1 cellular context compared by ENCODE assay signal in the genomic region with DNA sequence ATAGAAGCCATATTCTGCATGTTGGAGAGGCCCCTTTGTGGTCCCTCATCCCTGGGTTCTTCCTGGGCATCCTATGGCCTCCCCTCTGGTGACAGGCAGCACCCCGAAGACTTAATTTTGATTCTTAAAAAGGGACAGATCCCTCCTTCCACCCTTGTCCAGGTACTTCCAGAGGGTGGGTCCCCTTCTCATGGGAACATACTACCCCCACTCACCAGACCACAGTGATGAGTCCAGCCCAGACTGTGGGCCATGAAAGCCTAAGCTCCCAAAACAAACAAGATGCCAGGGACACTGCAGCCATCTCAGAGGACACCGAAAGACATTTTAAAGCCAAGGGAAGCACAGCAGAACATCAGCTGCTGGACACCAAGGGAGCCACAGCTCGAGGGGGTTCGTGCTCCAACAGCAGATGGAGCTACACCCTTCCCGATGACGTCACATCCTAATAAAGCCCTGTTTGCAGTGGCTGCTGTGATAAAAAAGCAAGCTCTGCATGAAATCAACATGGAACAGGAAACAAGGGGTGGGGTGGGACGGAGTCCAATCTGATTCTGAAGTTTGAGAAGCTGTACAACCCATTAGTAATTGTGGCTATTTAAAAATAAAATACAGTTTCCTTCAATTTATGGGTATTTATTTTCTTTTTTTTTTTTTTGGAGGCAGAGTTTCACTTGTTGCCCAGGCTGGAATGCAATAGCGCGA.
TF ChIP-seq lines count a peak whose summit lies in the region.

No MANE protein-coding gene starts in this region.

TF ChIP-seq in HEK293, 187 proteins besides CTCF, POLR2A, EP300 and RAD21 (continued from another document and continues in another):
- TF ChIP-seq, protein P1, sequence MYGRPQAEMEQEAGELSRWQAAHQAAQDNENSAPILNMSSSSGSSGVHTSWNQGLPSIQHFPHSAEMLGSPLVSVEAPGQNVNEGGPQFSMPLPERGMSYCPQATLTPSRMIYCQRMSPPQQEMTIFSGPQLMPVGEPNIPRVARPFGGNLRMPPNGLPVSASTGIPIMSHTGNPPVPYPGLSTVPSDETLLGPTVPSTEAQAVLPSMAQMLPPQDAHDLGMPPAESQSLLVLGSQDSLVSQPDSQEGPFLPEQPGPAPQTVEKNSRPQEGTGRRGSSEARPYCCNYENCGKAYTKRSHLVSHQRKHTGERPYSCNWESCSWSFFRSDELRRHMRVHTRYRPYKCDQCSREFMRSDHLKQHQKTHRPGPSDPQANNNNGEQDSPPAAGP (tag by site-specific recombination; IDR thresholded peaks at IDR 0.05) = peak; percentile 57; the same call in 1 of the 2 replicates
- TF ChIP-seq, protein P2, sequence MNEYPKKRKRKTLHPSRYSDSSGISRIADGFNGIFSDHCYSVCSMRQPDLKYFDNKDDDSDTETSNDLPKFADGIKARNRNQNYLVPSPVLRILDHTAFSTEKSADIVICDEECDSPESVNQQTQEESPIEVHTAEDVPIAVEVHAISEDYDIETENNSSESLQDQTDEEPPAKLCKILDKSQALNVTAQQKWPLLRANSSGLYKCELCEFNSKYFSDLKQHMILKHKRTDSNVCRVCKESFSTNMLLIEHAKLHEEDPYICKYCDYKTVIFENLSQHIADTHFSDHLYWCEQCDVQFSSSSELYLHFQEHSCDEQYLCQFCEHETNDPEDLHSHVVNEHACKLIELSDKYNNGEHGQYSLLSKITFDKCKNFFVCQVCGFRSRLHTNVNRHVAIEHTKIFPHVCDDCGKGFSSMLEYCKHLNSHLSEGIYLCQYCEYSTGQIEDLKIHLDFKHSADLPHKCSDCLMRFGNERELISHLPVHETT (tag by site-specific recombination; IDR thresholded peaks at IDR 0.05) = peak; percentile 47; the same call in 1 of the 2 replicates
- TF ChIP-seq ZNF530 (tag by site-specific recombination; IDR thresholded peaks at IDR 0.05; ENCODE audit: low read depth) = no peak
- TF ChIP-seq, protein P3, sequence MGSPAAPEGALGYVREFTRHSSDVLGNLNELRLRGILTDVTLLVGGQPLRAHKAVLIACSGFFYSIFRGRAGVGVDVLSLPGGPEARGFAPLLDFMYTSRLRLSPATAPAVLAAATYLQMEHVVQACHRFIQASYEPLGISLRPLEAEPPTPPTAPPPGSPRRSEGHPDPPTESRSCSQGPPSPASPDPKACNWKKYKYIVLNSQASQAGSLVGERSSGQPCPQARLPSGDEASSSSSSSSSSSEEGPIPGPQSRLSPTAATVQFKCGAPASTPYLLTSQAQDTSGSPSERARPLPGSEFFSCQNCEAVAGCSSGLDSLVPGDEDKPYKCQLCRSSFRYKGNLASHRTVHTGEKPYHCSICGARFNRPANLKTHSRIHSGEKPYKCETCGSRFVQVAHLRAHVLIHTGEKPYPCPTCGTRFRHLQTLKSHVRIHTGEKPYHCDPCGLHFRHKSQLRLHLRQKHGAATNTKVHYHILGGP (tag by site-specific recombination; IDR thresholded peaks at IDR 0.05) = no peak
- TF ChIP-seq BCL11B (tag by site-specific recombination; IDR thresholded peaks at IDR 0.05; ENCODE audit: low read depth) = no peak
- no peak for TF ChIP-seq ZNF501 (tag by site-specific recombination; IDR thresholded peaks at IDR 0.05)
- peak; percentile 94 for TF ChIP-seq ZIC2 (tag by site-specific recombination; IDR thresholded peaks at IDR 0.05)
- no peak for TF ChIP-seq ZNF202 (tag by site-specific recombination; IDR thresholded peaks at IDR 0.05; ENCODE audit: borderline replicate concordance)
- no peak for TF ChIP-seq ZNF221 (tag by site-specific recombination; IDR thresholded peaks at IDR 0.05; ENCODE audit: borderline replicate concordance)
- TF ChIP-seq OVOL3 (tag by site-specific recombination; IDR thresholded peaks at IDR 0.05) = no peak
- peak; percentile 49 for TF ChIP-seq SP7 (tag by site-specific recombination; IDR thresholded peaks at IDR 0.05)
- TF ChIP-seq, protein P4, sequence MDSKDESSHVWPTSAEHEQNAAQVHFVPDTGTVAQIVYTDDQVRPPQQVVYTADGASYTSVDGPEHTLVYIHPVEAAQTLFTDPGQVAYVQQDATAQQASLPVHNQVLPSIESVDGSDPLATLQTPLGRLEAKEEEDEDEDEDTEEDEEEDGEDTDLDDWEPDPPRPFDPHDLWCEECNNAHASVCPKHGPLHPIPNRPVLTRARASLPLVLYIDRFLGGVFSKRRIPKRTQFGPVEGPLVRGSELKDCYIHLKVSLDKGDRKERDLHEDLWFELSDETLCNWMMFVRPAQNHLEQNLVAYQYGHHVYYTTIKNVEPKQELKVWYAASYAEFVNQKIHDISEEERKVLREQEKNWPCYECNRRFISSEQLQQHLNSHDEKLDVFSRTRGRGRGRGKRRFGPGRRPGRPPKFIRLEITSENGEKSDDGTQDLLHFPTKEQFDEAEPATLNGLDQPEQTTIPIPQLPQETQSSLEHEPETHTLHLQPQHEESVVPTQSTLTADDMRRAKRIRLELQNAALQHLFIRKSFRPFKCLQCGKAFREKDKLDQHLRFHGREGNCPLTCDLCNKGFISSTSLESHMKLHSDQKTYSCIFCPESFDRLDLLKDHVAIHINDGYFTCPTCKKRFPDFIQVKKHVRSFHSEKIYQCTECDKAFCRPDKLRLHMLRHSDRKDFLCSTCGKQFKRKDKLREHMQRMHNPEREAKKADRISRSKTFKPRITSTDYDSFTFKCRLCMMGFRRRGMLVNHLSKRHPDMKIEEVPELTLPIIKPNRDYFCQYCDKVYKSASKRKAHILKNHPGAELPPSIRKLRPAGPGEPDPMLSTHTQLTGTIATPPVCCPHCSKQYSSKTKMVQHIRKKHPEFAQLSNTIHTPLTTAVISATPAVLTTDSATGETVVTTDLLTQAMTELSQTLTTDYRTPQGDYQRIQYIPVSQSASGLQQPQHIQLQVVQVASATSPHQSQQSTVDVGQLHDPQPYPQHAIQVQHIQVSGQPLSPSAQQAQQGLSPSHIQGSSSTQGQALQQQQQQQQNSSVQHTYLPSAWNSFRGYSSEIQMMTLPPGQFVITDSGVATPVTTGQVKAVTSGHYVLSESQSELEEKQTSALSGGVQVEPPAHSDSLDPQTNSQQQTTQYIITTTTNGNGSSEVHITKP (tag by site-specific recombination; IDR thresholded peaks at IDR 0.05) = peak; percentile 85
- peak; percentile 72 for TF ChIP-seq ZNF660 (tag by site-specific recombination; IDR thresholded peaks at IDR 0.05)
- TF ChIP-seq ZNF394 (tag by site-specific recombination; IDR thresholded peaks at IDR 0.05; ENCODE audit: borderline replicate concordance) = no peak
- TF ChIP-seq, protein P5, sequence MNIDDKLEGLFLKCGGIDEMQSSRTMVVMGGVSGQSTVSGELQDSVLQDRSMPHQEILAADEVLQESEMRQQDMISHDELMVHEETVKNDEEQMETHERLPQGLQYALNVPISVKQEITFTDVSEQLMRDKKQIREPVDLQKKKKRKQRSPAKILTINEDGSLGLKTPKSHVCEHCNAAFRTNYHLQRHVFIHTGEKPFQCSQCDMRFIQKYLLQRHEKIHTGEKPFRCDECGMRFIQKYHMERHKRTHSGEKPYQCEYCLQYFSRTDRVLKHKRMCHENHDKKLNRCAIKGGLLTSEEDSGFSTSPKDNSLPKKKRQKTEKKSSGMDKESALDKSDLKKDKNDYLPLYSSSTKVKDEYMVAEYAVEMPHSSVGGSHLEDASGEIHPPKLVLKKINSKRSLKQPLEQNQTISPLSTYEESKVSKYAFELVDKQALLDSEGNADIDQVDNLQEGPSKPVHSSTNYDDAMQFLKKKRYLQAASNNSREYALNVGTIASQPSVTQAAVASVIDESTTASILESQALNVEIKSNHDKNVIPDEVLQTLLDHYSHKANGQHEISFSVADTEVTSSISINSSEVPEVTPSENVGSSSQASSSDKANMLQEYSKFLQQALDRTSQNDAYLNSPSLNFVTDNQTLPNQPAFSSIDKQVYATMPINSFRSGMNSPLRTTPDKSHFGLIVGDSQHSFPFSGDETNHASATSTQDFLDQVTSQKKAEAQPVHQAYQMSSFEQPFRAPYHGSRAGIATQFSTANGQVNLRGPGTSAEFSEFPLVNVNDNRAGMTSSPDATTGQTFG (tag by site-specific recombination; IDR thresholded peaks at IDR 0.05; ENCODE audit: borderline replicate concordance) = no peak
- TF ChIP-seq, protein P6, sequence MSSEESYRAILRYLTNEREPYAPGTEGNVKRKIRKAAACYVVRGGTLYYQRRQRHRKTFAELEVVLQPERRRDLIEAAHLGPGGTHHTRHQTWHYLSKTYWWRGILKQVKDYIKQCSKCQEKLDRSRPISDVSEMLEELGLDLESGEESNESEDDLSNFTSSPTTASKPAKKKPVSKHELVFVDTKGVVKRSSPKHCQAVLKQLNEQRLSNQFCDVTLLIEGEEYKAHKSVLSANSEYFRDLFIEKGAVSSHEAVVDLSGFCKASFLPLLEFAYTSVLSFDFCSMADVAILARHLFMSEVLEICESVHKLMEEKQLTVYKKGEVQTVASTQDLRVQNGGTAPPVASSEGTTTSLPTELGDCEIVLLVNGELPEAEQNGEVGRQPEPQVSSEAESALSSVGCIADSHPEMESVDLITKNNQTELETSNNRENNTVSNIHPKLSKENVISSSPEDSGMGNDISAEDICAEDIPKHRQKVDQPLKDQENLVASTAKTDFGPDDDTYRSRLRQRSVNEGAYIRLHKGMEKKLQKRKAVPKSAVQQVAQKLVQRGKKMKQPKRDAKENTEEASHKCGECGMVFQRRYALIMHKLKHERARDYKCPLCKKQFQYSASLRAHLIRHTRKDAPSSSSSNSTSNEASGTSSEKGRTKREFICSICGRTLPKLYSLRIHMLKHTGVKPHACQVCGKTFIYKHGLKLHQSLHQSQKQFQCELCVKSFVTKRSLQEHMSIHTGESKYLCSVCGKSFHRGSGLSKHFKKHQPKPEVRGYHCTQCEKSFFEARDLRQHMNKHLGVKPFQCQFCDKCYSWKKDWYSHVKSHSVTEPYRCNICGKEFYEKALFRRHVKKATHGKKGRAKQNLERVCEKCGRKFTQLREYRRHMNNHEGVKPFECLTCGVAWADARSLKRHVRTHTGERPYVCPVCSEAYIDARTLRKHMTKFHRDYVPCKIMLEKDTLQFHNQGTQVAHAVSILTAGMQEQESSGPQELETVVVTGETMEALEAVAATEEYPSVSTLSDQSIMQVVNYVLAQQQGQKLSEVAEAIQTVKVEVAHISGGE (tag by site-specific recombination; conservative IDR thresholded peaks at IDR 0.05; ENCODE audit: low read depth) = peak; percentile 42; the same call in 1 of the 2 replicates
- TF ChIP-seq, protein P7, sequence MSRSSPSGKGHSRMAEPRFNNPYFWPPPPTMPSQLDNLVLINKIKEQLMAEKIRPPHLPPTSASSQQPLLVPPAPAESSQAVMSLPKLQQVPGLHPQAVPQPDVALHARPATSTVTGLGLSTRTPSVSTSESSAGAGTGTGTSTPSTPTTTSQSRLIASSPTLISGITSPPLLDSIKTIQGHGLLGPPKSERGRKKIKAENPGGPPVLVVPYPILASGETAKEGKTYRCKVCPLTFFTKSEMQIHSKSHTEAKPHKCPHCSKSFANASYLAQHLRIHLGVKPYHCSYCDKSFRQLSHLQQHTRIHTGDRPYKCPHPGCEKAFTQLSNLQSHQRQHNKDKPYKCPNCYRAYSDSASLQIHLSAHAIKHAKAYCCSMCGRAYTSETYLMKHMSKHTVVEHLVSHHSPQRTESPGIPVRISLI (tag by site-specific recombination; IDR thresholded peaks at IDR 0.05) = peak; percentile 42; the same call in 1 of the 2 replicates
- peak; percentile 86 for TF ChIP-seq IKZF3 (tag by site-specific recombination; IDR thresholded peaks at IDR 0.05)
- no peak for TF ChIP-seq ZNF350 (tag by site-specific recombination; IDR thresholded peaks at IDR 0.05)
- TF ChIP-seq KLF16 (tag by site-specific recombination; IDR thresholded peaks at IDR 0.05) = peak; percentile 56
- TF ChIP-seq, protein P8, sequence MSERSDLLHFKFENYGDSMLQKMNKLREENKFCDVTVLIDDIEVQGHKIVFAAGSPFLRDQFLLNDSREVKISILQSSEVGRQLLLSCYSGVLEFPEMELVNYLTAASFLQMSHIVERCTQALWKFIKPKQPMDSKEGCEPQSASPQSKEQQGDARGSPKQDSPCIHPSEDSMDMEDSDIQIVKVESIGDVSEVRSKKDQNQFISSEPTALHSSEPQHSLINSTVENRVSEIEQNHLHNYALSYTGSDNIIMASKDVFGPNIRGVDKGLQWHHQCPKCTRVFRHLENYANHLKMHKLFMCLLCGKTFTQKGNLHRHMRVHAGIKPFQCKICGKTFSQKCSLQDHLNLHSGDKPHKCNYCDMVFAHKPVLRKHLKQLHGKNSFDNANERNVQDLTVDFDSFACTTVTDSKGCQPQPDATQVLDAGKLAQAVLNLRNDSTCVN (tag by site-specific recombination; optimal IDR thresholded peaks at IDR 0.05) = no peak
- TF ChIP-seq ZNF404 (tag by site-specific recombination; IDR thresholded peaks at IDR 0.05) = no peak
- TF ChIP-seq, protein P9, sequence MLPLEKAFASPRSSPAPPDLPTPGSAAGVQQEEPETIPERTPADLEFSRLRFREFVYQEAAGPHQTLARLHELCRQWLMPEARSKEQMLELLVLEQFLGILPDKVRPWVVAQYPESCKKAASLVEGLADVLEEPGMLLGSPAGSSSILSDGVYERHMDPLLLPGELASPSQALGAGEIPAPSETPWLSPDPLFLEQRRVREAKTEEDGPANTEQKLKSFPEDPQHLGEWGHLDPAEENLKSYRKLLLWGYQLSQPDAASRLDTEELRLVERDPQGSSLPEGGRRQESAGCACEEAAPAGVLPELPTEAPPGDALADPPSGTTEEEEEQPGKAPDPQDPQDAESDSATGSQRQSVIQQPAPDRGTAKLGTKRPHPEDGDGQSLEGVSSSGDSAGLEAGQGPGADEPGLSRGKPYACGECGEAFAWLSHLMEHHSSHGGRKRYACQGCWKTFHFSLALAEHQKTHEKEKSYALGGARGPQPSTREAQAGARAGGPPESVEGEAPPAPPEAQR (tag by site-specific recombination; IDR thresholded peaks at IDR 0.05) = no peak
- TF ChIP-seq ZNF112 (tag by site-specific recombination; IDR thresholded peaks at IDR 0.05) = no peak
- peak; percentile 91 for TF ChIP-seq SCRT2 (tag by site-specific recombination; IDR thresholded peaks at IDR 0.05)
- peak; percentile 62; the same call in 1 of the 2 replicates for TF ChIP-seq GLIS1 (tag by site-specific recombination; IDR thresholded peaks at IDR 0.05)
- TF ChIP-seq, protein P10, sequence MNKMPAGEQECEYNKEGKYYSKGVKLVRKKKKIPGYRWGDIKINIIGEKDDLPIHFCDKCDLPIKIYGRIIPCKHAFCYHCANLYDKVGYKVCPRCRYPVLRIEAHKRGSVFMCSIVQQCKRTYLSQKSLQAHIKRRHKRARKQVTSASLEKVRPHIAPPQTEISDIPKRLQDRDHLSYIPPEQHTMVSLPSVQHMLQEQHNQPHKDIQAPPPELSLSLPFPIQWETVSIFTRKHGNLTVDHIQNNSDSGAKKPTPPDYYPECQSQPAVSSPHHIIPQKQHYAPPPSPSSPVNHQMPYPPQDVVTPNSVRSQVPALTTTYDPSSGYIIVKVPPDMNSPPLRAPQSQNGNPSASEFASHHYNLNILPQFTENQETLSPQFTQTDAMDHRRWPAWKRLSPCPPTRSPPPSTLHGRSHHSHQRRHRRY (tag by site-specific recombination; IDR thresholded peaks at IDR 0.05) = no peak
- peak; percentile 45 for TF ChIP-seq ZNF558 (tag by site-specific recombination; IDR thresholded peaks at IDR 0.05)
- TF ChIP-seq, protein P11, sequence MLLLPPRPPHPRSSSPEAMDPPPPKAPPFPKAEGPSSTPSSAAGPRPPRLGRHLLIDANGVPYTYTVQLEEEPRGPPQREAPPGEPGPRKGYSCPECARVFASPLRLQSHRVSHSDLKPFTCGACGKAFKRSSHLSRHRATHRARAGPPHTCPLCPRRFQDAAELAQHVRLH (tag by site-specific recombination; IDR thresholded peaks at IDR 0.05) = 0 out of 2 replicates have a peak, but pooled peaks have one; percentile 27
- no peak for TF ChIP-seq ZNF324 (tag by site-specific recombination; IDR thresholded peaks at IDR 0.05)
- TF ChIP-seq ZEB2 (tag by site-specific recombination; IDR thresholded peaks at IDR 0.05) = no peak
